ENCODE assay signal across 24 cellular contexts in genomic region chr12:26334621-26335124, GRCh38.
DNase-seq lines count a peak whose midpoint lies in the region; ATAC-seq and TF ChIP-seq lines count a peak whose summit lies in the region.
"Had no signal": no experiment of that assay in that cellular context is flagged by ENCODE, and none has a peak within 500 bp of the region (broad histone marks: within the 10 kb centered on the region; RNA-seq: fewer than 3 reads in every experiment).

No MANE protein-coding gene starts in this region.

- H3K27ac Mint-ChIP-seq in T-helper 17 cell = no peak overlapping the region
- H3K27ac Mint-ChIP-seq: activated naive CD8-positive, alpha-beta T cell treated with anti-CD3 and anti-CD28 coated beads, Interleukin-2, amount 50 U/mL, for 24 hours; CD8-positive, alpha-beta T cell; HFFc6 had no signal

- no peak for TF ChIP-seq POLR2A in right lobe of liver (IDR thresholded peaks at IDR 0.05)
- no peak for TF ChIP-seq POLR2A in gastrocnemius medialis (IDR thresholded peaks at IDR 0.05)
- no peak for TF ChIP-seq POLR2A in esophagus muscularis mucosa (IDR thresholded peaks at IDR 0.05; ENCODE audit: low read depth)

- no peak overlapping the region for H3K27ac ChIP-seq in right lobe of liver
- no peak overlapping the region for H3K27ac ChIP-seq in gastrocnemius medialis
- no peak overlapping the region for H3K27ac ChIP-seq in esophagus muscularis mucosa (replicated peaks in 1 of 4)
- H3K27ac ChIP-seq: breast epithelium, neutrophil had no signal

- peak; percentile 38 to 71 (median 54) for ATAC-seq in right lobe of liver
- ATAC-seq in gastrocnemius medialis = peak in 1 of 2 donors; percentile 56
- ATAC-seq in HG03342 (IDR thresholded peaks at IDR 0.05; ENCODE audit: unreplicated experiment) = no peak
- ATAC-seq in T-helper 17 cell = no peak
- ATAC-seq: activated naive CD8-positive, alpha-beta T cell treated with anti-CD3 and anti-CD28 coated beads, Interleukin-2, amount 50 U/mL, for 24 hours; CD8-positive, alpha-beta T cell; GM12878 had no signal

- 47% methylated on average over 5 of the region's 6 CpGs for WGBS in right lobe of liver (ENCODE audit: insufficient coverage, low coverage, low lambda C conversion rate, missing lambda C conversion rate)
- WGBS in esophagus muscularis mucosa = 84% methylated on average over 6 of the region's 6 CpGs

- H3K36me3 Mint-ChIP-seq in T-helper 17 cell (ENCODE audit: low read depth) = peaks cover 4% of the 10 kb centered on the region

- H3K9me3 ChIP-seq in right lobe of liver (no peaks in the 10 kb centered on the region), gastrocnemius medialis (no peaks in the 10 kb centered on the region), esophagus muscularis mucosa (no peaks in the 10 kb centered on the region), T-helper 17 cell (ENCODE audit: control insufficient read depth, low read length, poor library complexity, severe bottlenecking) (no peaks in the 10 kb centered on the region)
- H3K9me3 ChIP-seq: breast epithelium, MG63, neutrophil had no signal

- in situ Hi-C loops in KBM-7 (cut with MboI; ENCODE audit: low pct_unique_long_range_greater_than_20kb, low sequenced_read_pairs) = no loop called here
- in situ Hi-C loops in gastrocnemius medialis (cut with MboI; ENCODE audit: low sequenced_read_pairs in 4 of 4) = no loop called here

- TF ChIP-seq CTCF in right lobe of liver (IDR thresholded peaks at IDR 0.05) (no peak), gastrocnemius medialis (IDR thresholded peaks at IDR 0.05 in 4 of 5, conservative IDR thresholded peaks at IDR 0.05 in 1 of 5) (no peak), esophagus muscularis mucosa (IDR thresholded peaks at IDR 0.05) (no peak)

- H3K36me3 ChIP-seq in right lobe of liver (peaks cover 0 to 21% (median 3%) of the 10 kb centered on the region in 4 donors), gastrocnemius medialis (peaks cover 0 to 8% of the 10 kb centered on the region in 2 donors), esophagus muscularis mucosa (peaks cover 0 to 16% (median 4%) of the 10 kb centered on the region in 4 donors)
- H3K36me3 ChIP-seq: breast epithelium, MG63 had no signal

- H3K27me3 Mint-ChIP-seq in T-helper 17 cell = no peaks in the 10 kb centered on the region
- H3K27me3 Mint-ChIP-seq: activated naive CD8-positive, alpha-beta T cell treated with anti-CD3 and anti-CD28 coated beads, Interleukin-2, amount 50 U/mL, for 24 hours had no signal

- H3K27me3 ChIP-seq in right lobe of liver (no peaks in the 10 kb centered on the region), gastrocnemius medialis (no peaks in the 10 kb centered on the region), esophagus muscularis mucosa (no peaks in the 10 kb centered on the region)
- H3K27me3 ChIP-seq: breast epithelium, MG63, neutrophil had no signal

- peak; percentile 59 for DNase-seq in KBM-7
- DNase-seq in dermis blood vessel endothelial cell = peak; percentile 9
- DNase-seq in right lobe of liver = no peak
- DNase-seq in gastrocnemius medialis = peak; percentile 8 to 37
- no peak for DNase-seq in esophagus muscularis mucosa (ENCODE audit: extremely low spot score)
- DNase-seq in NCI-H1694 treated with DMSO at 0.1 percent for 48 hours (lab: John Stamatoyannopoulos, UW) = no peak
- DNase-seq in T-helper 17 cell = no peak
- DNase-seq: activated CD4-positive, alpha-beta T cell treated with anti-CD3 and anti-CD28 coated beads, Interleukin-2, amount 50 U/mL, for 1 hour; activated CD8-positive, alpha-beta memory T cell treated with anti-CD3 and anti-CD28 coated beads, Interleukin-2, amount 50 U/mL, for 48 hours; activated naive CD8-positive, alpha-beta T cell treated with anti-CD3 and anti-CD28 coated beads, Interleukin-2, amount 50 U/mL, for 24 hours; CD8-positive, alpha-beta T cell; DMS153; HFFc6; IMR-90; kidney glomerular epithelial cell; MG63; NCI-H1436; NCI-H2171 treated with DMSO at 0.1 percent for 48 hours; NCI-H526; stimulated activated CD8-positive, alpha-beta memory T cell treated with anti-CD3 and anti-CD28 coated beads, Interleukin-4, amount 100 ng/mL, for 48 hours had no signal

- intact Hi-C loops in right lobe of liver (cut with DNase I) (no loop called here), gastrocnemius medialis (cut with DNase I; ENCODE audit: low total_unique reads) (no loop called here), esophagus muscularis mucosa (cut with DNase I) (no loop called here)

- H3K4me1 Mint-ChIP-seq in T-helper 17 cell = no peaks in the 10 kb centered on the region
- H3K4me1 Mint-ChIP-seq: activated naive CD8-positive, alpha-beta T cell treated with anti-CD3 and anti-CD28 coated beads, Interleukin-2, amount 50 U/mL, for 24 hours had no signal

- no peak for TF ChIP-seq EP300 in esophagus muscularis mucosa (IDR thresholded peaks at IDR 0.05)

- H3K4me3 ChIP-seq in right lobe of liver = no peak overlapping the region
- H3K4me3 ChIP-seq in gastrocnemius medialis = no peak overlapping the region
- no peak overlapping the region for H3K4me3 ChIP-seq in esophagus muscularis mucosa
- H3K4me3 ChIP-seq: breast epithelium, GM12878, MG63 had no signal

- no peak overlapping the region for H3K4me3 Mint-ChIP-seq in T-helper 17 cell
- H3K4me3 Mint-ChIP-seq: activated naive CD8-positive, alpha-beta T cell treated with anti-CD3 and anti-CD28 coated beads, Interleukin-2, amount 50 U/mL, for 24 hours; CD8-positive, alpha-beta T cell; HFFc6 had no signal

- H3K4me1 ChIP-seq in right lobe of liver (no peaks in the 10 kb centered on the region), gastrocnemius medialis (no peaks in the 10 kb centered on the region), esophagus muscularis mucosa (no peaks in the 10 kb centered on the region)
- H3K4me1 ChIP-seq: breast epithelium had no signal

Comparison
In these comparisons a context has a peak if more than half of its experiments do, and no peak if none do; other contexts are left out.
1. DNase-seq: peak in KBM-7 (single experiment), dermis blood vessel endothelial cell (single experiment) and gastrocnemius medialis (2 of 2); none in right lobe of liver (0 of 3), esophagus muscularis mucosa (single experiment), NCI-H1694 treated with DMSO at 0.1 percent for 48 hours (single experiment) and T-helper 17 cell (0 of 3).
2. ATAC-seq: peak in right lobe of liver (4 of 4); none in HG03342 (single experiment) and T-helper 17 cell (single experiment).